Comparison of ENCODE assay signal across 19 cellular contexts in genomic region chr14:80560800-80561199, GRCh38.
DNase-seq lines count a peak whose midpoint lies in the region; ATAC-seq and TF ChIP-seq lines count a peak whose summit lies in the region.
"Had no signal": no experiment of that assay in that cellular context is flagged by ENCODE, and none has a peak within 500 bp of the region (broad histone marks: within the 10 kb centered on the region; RNA-seq: fewer than 3 reads in every experiment).

No MANE protein-coding gene starts in this region.

- 92 to 96% (median 95%) methylated on average over 2 of the region's 2 CpGs for WGBS in ovary, 3 donors

- intact Hi-C loops in ovary (cut with DNase I) = no loop called here
- intact Hi-C loops in left ventricle myocardium superior (cut with micrococcal nuclease) = no loop called here

- no peak overlapping the region for H3K4me3 ChIP-seq in ovary
- H3K4me3 ChIP-seq: GM23338, left ventricle myocardium inferior, sigmoid colon, tibial artery had no signal

- TF ChIP-seq EP300 in ovary (IDR thresholded peaks at IDR 0.05) = no peak

- no peaks in the 10 kb centered on the region for H3K27me3 ChIP-seq in ovary
- H3K27me3 ChIP-seq: sigmoid colon, tibial artery had no signal

- TF ChIP-seq CTCF in ovary (IDR thresholded peaks at IDR 0.05) = no peak

- no peak for DNase-seq in activated CD4-positive, CD25-positive, alpha-beta regulatory T cell treated with anti-CD3 and anti-CD28 coated beads, Interleukin-2, amount 50 U/mL, for 72 hours
- DNase-seq in stimulated activated effector memory CD8-positive, alpha-beta T cell treated with anti-CD3 and anti-CD28 coated beads, Interleukin-12 subunit alpha, Interleukin-12 subunit beta, amount 100 ng/mL, for 72 hours (ENCODE audit: low spot score in 2 of 2) = peak in 1 of 2 donors; percentile 52
- DNase-seq in ovary = no peak
- no peak for DNase-seq in left ventricle myocardium superior
- DNase-seq in NCI-H82 treated with DMSO at 0.1 percent for 48 hours (lab: John Stamatoyannopoulos, UW; ENCODE audit: unreplicated experiment) = no peak
- DNase-seq: CD8-positive, alpha-beta memory T cell; cerebellar nuclear complex; left ventricle myocardium inferior; NCI-H510A; sigmoid colon; tibial artery had no signal

- no peak for TF ChIP-seq POLR2A in ovary (IDR thresholded peaks at IDR 0.05)

- peak; percentile 56 to 66 for ATAC-seq in activated CD4-positive, CD25-positive, alpha-beta regulatory T cell treated with anti-CD3 and anti-CD28 coated beads, Interleukin-2, amount 50 U/mL, for 24 hours
- ATAC-seq in GM21576 (IDR thresholded peaks at IDR 0.05; ENCODE audit: unreplicated experiment) (peak; percentile 71), HG03060 (IDR thresholded peaks at IDR 0.05; ENCODE audit: low read depth, unreplicated experiment) (peak; percentile 99), left ventricle myocardium superior (no peak)
- ATAC-seq in stimulated activated effector memory CD8-positive, alpha-beta T cell treated with anti-CD3 and anti-CD28 coated beads, Interleukin-12 subunit alpha, Interleukin-12 subunit beta, amount 100 ng/mL, for 72 hours = peak; percentile 97
- ATAC-seq: GM23338 had no signal

- no peak overlapping the region for H3K4me3 Mint-ChIP-seq in stimulated activated effector memory CD8-positive, alpha-beta T cell treated with anti-CD3 and anti-CD28 coated beads, Interleukin-12 subunit alpha, Interleukin-12 subunit beta, amount 100 ng/mL, for 72 hours
- H3K4me3 Mint-ChIP-seq: CD8-positive, alpha-beta memory T cell; GM23338; natural killer cell treated with Interleukin-12 subunit alpha and Interleukin-12 subunit beta and Interleukin-15 and Interleukin-18, amount 100 ng/mL, for 72 hours had no signal

- H3K4me1 Mint-ChIP-seq in stimulated activated effector memory CD8-positive, alpha-beta T cell treated with anti-CD3 and anti-CD28 coated beads, Interleukin-12 subunit alpha, Interleukin-12 subunit beta, amount 100 ng/mL, for 72 hours = no peaks in the 10 kb centered on the region
- H3K4me1 Mint-ChIP-seq: CD8-positive, alpha-beta memory T cell had no signal

- H3K36me3 ChIP-seq in ovary = no peaks in the 10 kb centered on the region
- H3K36me3 ChIP-seq: left ventricle myocardium inferior, sigmoid colon, tibial artery had no signal

- no peak overlapping the region for H3K27ac Mint-ChIP-seq in stimulated activated effector memory CD8-positive, alpha-beta T cell treated with anti-CD3 and anti-CD28 coated beads, Interleukin-12 subunit alpha, Interleukin-12 subunit beta, amount 100 ng/mL, for 72 hours
- H3K27ac Mint-ChIP-seq: CD8-positive, alpha-beta memory T cell; GM23338; natural killer cell treated with Interleukin-12 subunit alpha and Interleukin-12 subunit beta and Interleukin-15 and Interleukin-18, amount 100 ng/mL, for 72 hours had no signal

- no peaks in the 10 kb centered on the region for H3K36me3 Mint-ChIP-seq in stimulated activated effector memory CD8-positive, alpha-beta T cell treated with anti-CD3 and anti-CD28 coated beads, Interleukin-12 subunit alpha, Interleukin-12 subunit beta, amount 100 ng/mL, for 72 hours
- H3K36me3 Mint-ChIP-seq: natural killer cell treated with Interleukin-12 subunit alpha and Interleukin-12 subunit beta and Interleukin-15 and Interleukin-18, amount 100 ng/mL, for 72 hours had no signal

- H3K9me3 ChIP-seq in ovary = no peaks in the 10 kb centered on the region
- H3K9me3 ChIP-seq: left ventricle myocardium inferior, sigmoid colon, tibial artery had no signal

- no peaks in the 10 kb centered on the region for H3K4me1 ChIP-seq in ovary (ENCODE audit: insufficient read depth)
- H3K4me1 ChIP-seq: left ventricle myocardium inferior, sigmoid colon, tibial artery had no signal

- no peaks in the 10 kb centered on the region for H3K9me3 Mint-ChIP-seq in stimulated activated effector memory CD8-positive, alpha-beta T cell treated with anti-CD3 and anti-CD28 coated beads, Interleukin-12 subunit alpha, Interleukin-12 subunit beta, amount 100 ng/mL, for 72 hours
- H3K9me3 Mint-ChIP-seq: CD8-positive, alpha-beta memory T cell; GM23338 had no signal

- H3K27ac ChIP-seq in ovary = no peak overlapping the region
- H3K27ac ChIP-seq: 22Rv1, epithelial cell of prostate, left ventricle myocardium inferior, RWPE1, sigmoid colon, tibial artery had no signal
